17 cellular contexts compared by ENCODE assay signal in genomic region chr6:3765415-3765814, GRCh38. TPM values are rescaled to one million over a fixed set of nuclear protein-coding genes. Genes with fewer than 3 reads are reported as not detected.
DNase-seq lines count a peak whose midpoint lies in the region; ATAC-seq and TF ChIP-seq lines count a peak whose summit lies in the region.
"Had no signal": no experiment of that assay in that cellular context is flagged by ENCODE, and none has a peak within 500 bp of the region (broad histone marks: within the 10 kb centered on the region; RNA-seq: fewer than 3 reads in every experiment).

No MANE protein-coding gene starts in this region.

- H3K27me3 ChIP-seq in BLaER1 = no peaks in the 10 kb centered on the region
- no peaks in the 10 kb centered on the region for H3K27me3 ChIP-seq in RWPE2 (ENCODE audit: insufficient read depth, poor library complexity, severe bottlenecking)
- H3K27me3 ChIP-seq in thoracic aorta (replicated peaks; ENCODE audit: insufficient read depth) = no peaks in the 10 kb centered on the region
- no peaks in the 10 kb centered on the region for H3K27me3 ChIP-seq in dorsolateral prefrontal cortex
- H3K27me3 ChIP-seq: SJCRH30 had no signal

- peaks cover 56% of the 10 kb centered on the region for H3K4me1 Mint-ChIP-seq in osteocyte (ENCODE audit: unreplicated experiment)
- H3K4me1 Mint-ChIP-seq: CD4-positive, alpha-beta memory T cell had no signal

- H3K9me3 ChIP-seq in BLaER1 (no peaks in the 10 kb centered on the region), RWPE2 (ENCODE audit: severe bottlenecking) (no peaks in the 10 kb centered on the region), thoracic aorta (no peaks in the 10 kb centered on the region)
- H3K9me3 ChIP-seq: SJCRH30 had no signal

- DNase-seq in RWPE2 (ENCODE audit: low spot score) = no peak
- DNase-seq in osteocyte (ENCODE audit: extremely low spot score, unreplicated experiment) = no peak
- no peak for DNase-seq in thoracic aorta (ENCODE audit: low spot score)
- no peak for DNase-seq in dorsolateral prefrontal cortex
- no peak for DNase-seq in SIG-M5 (lab: John Stamatoyannopoulos, UW)
- DNase-seq: Calu3; CD4-positive, alpha-beta memory T cell; DMS153; KG1; NCI-H1092 treated with DMSO at 0.1 percent for 48 hours; NCI-H1436 treated with DMSO at 0.1 percent for 48 hours; NCI-H1930; NCI-H226 had no signal

- H3K36me3 ChIP-seq in BLaER1 (no peaks in the 10 kb centered on the region), RWPE2 (ENCODE audit: low read depth) (no peaks in the 10 kb centered on the region), thoracic aorta (no peaks in the 10 kb centered on the region)
- H3K36me3 ChIP-seq: SJCRH30 had no signal

- peak overlapping the region; percentile 76 for H3K4me2 ChIP-seq in BLaER1

- H4K20me1 ChIP-seq in BLaER1 = no peaks in the 10 kb centered on the region

- no peak overlapping the region for H3K4me3 Mint-ChIP-seq in osteocyte (ENCODE audit: unreplicated experiment)
- H3K4me3 Mint-ChIP-seq: CD4-positive, alpha-beta memory T cell had no signal

- H3K27ac ChIP-seq in BLaER1 (no peak overlapping the region), RWPE2 (ENCODE audit: poor library complexity, severe bottlenecking) (peak overlapping the region; percentile 44), thoracic aorta (peak overlapping the region; percentile 69 to 80), dorsolateral prefrontal cortex (no peak overlapping the region)
- H3K27ac ChIP-seq: SJCRH30 had no signal

- no peaks in the 10 kb centered on the region for H3K36me3 Mint-ChIP-seq in osteocyte (ENCODE audit: unreplicated experiment)
- H3K36me3 Mint-ChIP-seq: CD4-positive, alpha-beta memory T cell had no signal

- no peaks in the 10 kb centered on the region for H3K9me3 Mint-ChIP-seq in osteocyte (ENCODE audit: unreplicated experiment)
- H3K9me3 Mint-ChIP-seq: CD4-positive, alpha-beta memory T cell had no signal

- H3K4me1 ChIP-seq in BLaER1 (peaks cover 60% of the 10 kb centered on the region), RWPE2 (ENCODE audit: insufficient read depth, poor library complexity, severe bottlenecking) (peaks cover 29% of the 10 kb centered on the region), thoracic aorta (ENCODE audit: control insufficient read depth in 1 of 2, low read depth in 2 of 2) (peaks cover 18 to 37% of the 10 kb centered on the region in 2 donors)

- H3K9ac ChIP-seq in BLaER1 = no peak overlapping the region

- H3K27me3 Mint-ChIP-seq in osteocyte (ENCODE audit: unreplicated experiment) = no peaks in the 10 kb centered on the region

- peak overlapping the region; percentile 87 for H3K27ac Mint-ChIP-seq in osteocyte (ENCODE audit: unreplicated experiment)
- H3K27ac Mint-ChIP-seq: CD4-positive, alpha-beta memory T cell had no signal

- intact Hi-C loops in dorsolateral prefrontal cortex (cut with DNase I) = no loop called here

- ATAC-seq in RWPE2 (ENCODE audit: low read depth) = no peak
- no peak for ATAC-seq in thoracic aorta (ENCODE audit: insufficient number of reproducible peaks, low FRiP score, low read depth)
- no peak for ATAC-seq in HG02884 (IDR thresholded peaks at IDR 0.05; ENCODE audit: unreplicated experiment)
- ATAC-seq: Panc1 had no signal

- H3K4me3 ChIP-seq in BLaER1 (no peak overlapping the region), RWPE2 (ENCODE audit: severe bottlenecking) (no peak overlapping the region), thoracic aorta (no peak overlapping the region), dorsolateral prefrontal cortex (no peak overlapping the region)
- H3K4me3 ChIP-seq: SJCRH30 had no signal

- no peak for TF ChIP-seq CTCF in RWPE2 (IDR thresholded peaks at IDR 0.05; ENCODE audit: poor library complexity, severe bottlenecking)
- TF ChIP-seq CTCF in osteocyte (IDR thresholded peaks at IDR 0.05) = no peak
- TF ChIP-seq CTCF in thoracic aorta (IDR thresholded peaks at IDR 0.05) = no peak
- no peak for TF ChIP-seq CTCF in dorsolateral prefrontal cortex (IDR thresholded peaks at IDR 0.05 in 54 of 56, conservative IDR thresholded peaks at IDR 0.05 in 2 of 56; ENCODE audit: low read depth in 1 of 56, partially characterized antibody in 56 of 56)

RNA-seq across cellular contexts. Expression of gene PXDC1, which starts 13.9 kb away (rescaled TPM):
- total RNA-seq in osteocyte (129 and 131 TPM in 2 replicates), thoracic aorta (100 to 1,000 TPM; 406 to 488 TPM), dorsolateral prefrontal cortex (10 to 100 TPM in 115 of 120 experiments, 1 to 10 TPM in 5; 8.4 to 47.3 (median 17.5) TPM)

Comparison
In these comparisons a context has a peak if more than half of its experiments do, and no peak if none do; other contexts are left out.
1. H3K27ac ChIP-seq: peak in RWPE2 (single experiment) and thoracic aorta (2 of 2); none in BLaER1 (single experiment) and dorsolateral prefrontal cortex (0 of 59).